Comparison of ENCODE assay signal across 10 cellular contexts in the genomic region with DNA sequence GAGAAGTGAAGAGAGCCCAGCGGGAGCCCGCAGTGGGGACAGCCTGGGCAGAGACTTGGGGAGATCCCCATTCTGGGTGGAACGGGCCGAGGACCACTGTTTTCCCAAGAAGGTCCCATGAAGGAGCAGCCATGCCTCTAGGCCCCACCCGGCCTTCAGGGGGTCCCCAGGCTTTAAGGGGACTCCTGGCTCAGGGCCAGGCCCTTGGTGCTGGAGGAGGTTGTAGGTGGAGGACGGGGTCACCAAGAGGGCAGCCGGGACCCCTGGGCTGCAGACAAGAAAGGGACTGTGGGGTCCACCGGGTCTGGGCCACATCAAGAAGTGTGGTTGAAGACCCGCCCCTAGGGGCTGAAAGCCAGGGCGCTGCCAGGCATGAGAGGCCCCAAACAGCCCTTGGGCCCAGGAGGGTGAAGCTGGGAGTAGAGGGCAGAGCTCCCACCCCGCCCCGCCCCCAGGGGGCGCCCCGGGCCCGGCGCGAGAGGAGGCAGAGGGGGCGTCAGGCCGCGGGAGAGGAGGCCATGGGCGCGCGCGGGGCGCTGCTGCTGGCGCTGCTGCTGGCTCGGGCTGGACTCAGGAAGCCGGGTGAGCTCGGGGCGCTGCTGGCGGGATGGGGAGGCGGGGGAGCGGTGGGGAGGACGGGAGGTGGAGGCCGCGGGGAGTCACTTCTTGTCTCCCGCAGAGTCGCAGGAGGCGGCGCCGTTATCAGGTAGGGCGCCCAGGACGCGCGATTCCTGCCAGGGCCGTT. TPM values are rescaled to one million over a fixed set of nuclear protein-coding genes. Genes with fewer than 3 reads are reported as not detected.
DNase-seq lines count a peak whose midpoint lies in the region; ATAC-seq and TF ChIP-seq lines count a peak whose summit lies in the region.
"Had no signal": no experiment of that assay in that cellular context is flagged by ENCODE, and none has a peak within 500 bp of the region (broad histone marks: within the 10 kb centered on the region; RNA-seq: fewer than 3 reads in every experiment).

A gene with protein sequence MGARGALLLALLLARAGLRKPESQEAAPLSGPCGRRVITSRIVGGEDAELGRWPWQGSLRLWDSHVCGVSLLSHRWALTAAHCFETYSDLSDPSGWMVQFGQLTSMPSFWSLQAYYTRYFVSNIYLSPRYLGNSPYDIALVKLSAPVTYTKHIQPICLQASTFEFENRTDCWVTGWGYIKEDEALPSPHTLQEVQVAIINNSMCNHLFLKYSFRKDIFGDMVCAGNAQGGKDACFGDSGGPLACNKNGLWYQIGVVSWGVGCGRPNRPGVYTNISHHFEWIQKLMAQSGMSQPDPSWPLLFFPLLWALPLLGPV (plus strand): TSS at position 487 of the 745 bp plus-strand sequence. CDS start 32 bp downstream, at position 519.

- ATAC-seq in lower lobe of right lung (peak; percentile 4 to 48), HG02623 (IDR thresholded peaks at IDR 0.05; ENCODE audit: unreplicated experiment) (no peak), HG03025 (IDR thresholded peaks at IDR 0.05; ENCODE audit: low FRiP score, unreplicated experiment) (no peak), GM21786 (IDR thresholded peaks at IDR 0.05; ENCODE audit: unreplicated experiment) (no peak), HG03378 (IDR thresholded peaks at IDR 0.05; ENCODE audit: unreplicated experiment) (no peak)

- peak within 1 kb of the TSS; percentile 40; the same call in 1 of the 2 replicates for H3K4me3 ChIP-seq in ACC112 (ENCODE audit: low read depth, low read length)
- H3K4me3 ChIP-seq in lower lobe of right lung = peak within 1 kb of the TSS; percentile 19

- no peak within 1 kb of the TSS for H3K27ac ChIP-seq in ACC112 (ENCODE audit: low read depth, low read length)
- no peak within 1 kb of the TSS for H3K27ac ChIP-seq in lower lobe of right lung

- H2AFZ ChIP-seq in ACC112 (ENCODE audit: low read length, unreplicated experiment) = no peak within 1 kb of the TSS

- no peaks in the 10 kb centered on the region for H3K4me1 ChIP-seq in ACC112 (ENCODE audit: control insufficient read depth, insufficient read depth, low read length, unreplicated experiment)
- H3K4me1 ChIP-seq in lower lobe of right lung = no peaks in the 10 kb centered on the region

- peak; percentile 13 for TF ChIP-seq CTCF in lower lobe of right lung (IDR thresholded peaks at IDR 0.05)

- no peaks in the 10 kb centered on the region for H3K9me3 ChIP-seq in lower lobe of right lung

- H3K79me2 ChIP-seq in ACC112 (ENCODE audit: control insufficient read depth, insufficient read depth, low read length, unreplicated experiment) = no peaks in the 10 kb centered on the region

- H3K36me3 ChIP-seq in ACC112 (ENCODE audit: insufficient read depth, low read length) (no peaks in the 10 kb centered on the region), lower lobe of right lung (no peaks in the 10 kb centered on the region)

- H3K27me3 ChIP-seq in ACC112 (ENCODE audit: insufficient read depth, low read length) (peaks cover 17% of the 10 kb centered on the region), lower lobe of right lung (ENCODE audit: low read depth) (peaks cover 32% of the 10 kb centered on the region)

- peak; percentile 27 to 37 for DNase-seq in Kasumi-1 (lab: John Stamatoyannopoulos, UW)
- DNase-seq in activated T-helper 9 cell treated with anti-CD3 and anti-CD28 coated beads, Interleukin-2, amount 50 U/mL, for 16 hours (ENCODE audit: low read depth) = peak; percentile 26
- DNase-seq in lower lobe of right lung = peak; percentile 44
- DNase-seq: activated CD4-positive, CD25-positive, alpha-beta regulatory T cell; NCI-H446 had no signal

- intact Hi-C loops in lower lobe of right lung (cut with DNase I) = no loop called here

RNA-seq across cellular contexts. Expression of the gene that starts here (rescaled TPM):
- 26.5 TPM for total RNA-seq in lower lobe of right lung

Comparison
In these comparisons a context has a peak if more than half of its experiments do, and no peak if none do; other contexts are left out.
1. ATAC-seq: peak in lower lobe of right lung (2 of 2); none in HG02623 (single experiment), HG03025 (single experiment), GM21786 (single experiment) and HG03378 (single experiment).
2. Peak in every context shown above with its lines, with median percentiles within 50 percentile points of each other: DNase-seq.